2 cellular contexts compared by ENCODE assay signal in the genomic region with DNA sequence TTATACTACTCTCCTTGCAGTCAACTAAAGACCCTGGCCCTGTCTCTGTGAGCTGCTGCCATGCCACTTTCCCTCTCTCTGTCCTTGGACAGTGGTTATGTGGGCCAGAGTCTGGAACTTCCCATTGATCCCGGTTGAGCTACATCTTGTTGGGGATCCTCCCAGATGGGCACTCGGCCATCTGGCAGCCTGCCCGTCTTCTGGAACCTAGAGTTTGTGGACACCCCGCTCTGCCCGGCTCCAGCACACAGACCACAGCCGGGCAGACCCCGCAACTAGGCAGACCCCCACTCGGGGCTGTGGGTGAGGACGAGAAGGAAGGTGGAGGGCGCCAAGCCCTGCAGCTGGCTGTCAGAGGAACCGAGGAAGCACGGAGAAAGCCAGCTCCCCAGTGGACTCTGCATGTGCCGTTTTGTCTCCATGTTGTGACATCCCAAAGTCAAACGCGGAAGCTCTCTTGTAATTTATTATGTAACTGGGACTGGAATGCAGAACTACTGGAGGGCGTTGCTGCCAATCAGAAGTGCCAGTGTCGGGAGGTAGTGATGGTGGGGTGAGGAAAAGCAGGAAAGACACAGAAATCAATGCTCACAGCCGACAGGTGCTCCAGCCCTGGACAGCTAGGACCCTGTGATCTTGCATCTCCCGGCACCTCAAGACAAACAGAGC.
TF ChIP-seq lines count a peak whose summit lies in the region.

No MANE protein-coding gene starts in this region.

TF ChIP-seq in SK-N-SH, 30 proteins besides CTCF, POLR2A, EP300 and RAD21 (continued from another document):
- TF ChIP-seq REST (IDR thresholded peaks at IDR 0.05; ENCODE audit: low read depth, low read length) (no peak), POLR2AphosphoS5 (IDR thresholded peaks at IDR 0.05; ENCODE audit: low read depth, low read length) (no peak), USF1 (IDR thresholded peaks at IDR 0.05; ENCODE audit: borderline replicate concordance, low read depth) (no peak), FOXJ3 (CRISPR knock-in tag; IDR thresholded peaks at IDR 0.05) (no peak), EZH2phosphoT487 (IDR thresholded peaks at IDR 0.05; ENCODE audit: borderline replicate concordance, low read depth) (no peak), MXI1 (IDR thresholded peaks at IDR 0.05; ENCODE audit: low read depth, low read length) (no peak), TAF1 (IDR thresholded peaks at IDR 0.05; ENCODE audit: borderline replicate concordance, low read depth, low read length) (no peak)

TF ChIP-seq in SK-N-SH treated with all-trans-retinoic acid at 6 μM for 48 hours, 23 proteins besides CTCF, POLR2A, EP300 and RAD21 (continued from another document):
- TF ChIP-seq CREB5 (CRISPR knock-in tag; IDR thresholded peaks at IDR 0.05; ENCODE audit: low read depth) = no peak
- no peak for TF ChIP-seq TCF4 (CRISPR knock-in tag; IDR thresholded peaks at IDR 0.05; ENCODE audit: borderline replicate concordance)
- no peak for TF ChIP-seq PATZ1 (CRISPR knock-in tag; IDR thresholded peaks at IDR 0.05; ENCODE audit: borderline replicate concordance)
- TF ChIP-seq ZC3H10 (CRISPR knock-in tag; IDR thresholded peaks at IDR 0.05) = no peak
- no peak for TF ChIP-seq ZNF8 (CRISPR knock-in tag; IDR thresholded peaks at IDR 0.05)
- no peak for TF ChIP-seq ESRRG (CRISPR knock-in tag; IDR thresholded peaks at IDR 0.05)
- TF ChIP-seq OSR1 (CRISPR knock-in tag; IDR thresholded peaks at IDR 0.05) = no peak
- TF ChIP-seq PPARA (CRISPR knock-in tag; IDR thresholded peaks at IDR 0.05; ENCODE audit: borderline replicate concordance) = no peak
- TF ChIP-seq ISL1 (CRISPR knock-in tag; IDR thresholded peaks at IDR 0.05) = no peak
TF ChIP-seq in SK-N-SH treated with all-trans-retinoic acid at 6 μM for 48 hours: peak in this region for 0.
